ENCODE assay signal across 29 cellular contexts in the genomic region with DNA sequence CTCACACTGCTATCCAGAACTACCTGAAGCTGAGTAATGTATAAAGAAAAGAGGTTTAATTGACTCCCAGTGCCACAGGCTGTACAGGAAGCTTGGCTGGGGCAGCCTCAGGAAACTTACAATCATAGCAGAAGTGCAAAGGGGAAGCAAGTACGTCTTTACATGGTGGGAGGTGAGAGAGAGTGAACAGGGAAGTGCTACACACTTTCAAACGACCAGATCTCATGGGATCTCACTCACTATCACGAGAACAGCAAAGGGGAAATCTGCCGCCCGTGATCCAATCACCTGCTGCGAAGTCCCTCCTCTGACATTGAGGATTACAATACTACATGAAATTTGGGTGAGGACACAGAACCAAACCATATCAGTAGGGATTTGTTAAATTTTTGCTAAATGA.
"Had no signal": no experiment of that assay in that cellular context is flagged by ENCODE, and none has a peak within 500 bp of the region (broad histone marks: within the 10 kb centered on the region; RNA-seq: fewer than 3 reads in every experiment).

No MANE protein-coding gene starts in this region.

- H3K36me3 ChIP-seq: ascending aorta, breast epithelium, cardiac muscle cell, colonic mucosa, esophagus squamous epithelium, gastroesophageal sphincter, heart right ventricle had no signal

- DNase-seq: activated CD4-positive, alpha-beta memory T cell treated with anti-CD3 and anti-CD28 coated beads, Interleukin-2, amount 10 ng/mL, durations not matched to agents 7 days and 5 days; activated CD4-positive, alpha-beta T cell treated with anti-CD3 and anti-CD28 coated beads for 1 hour; activated CD4-positive, alpha-beta T cell treated with anti-CD3 and anti-CD28 coated beads for 4 hours; activated CD4-positive, alpha-beta T cell treated with anti-CD3 and anti-CD28 coated beads, Interleukin-2, amount 10 ng/mL, durations not matched to agents 7 days and 5 days; activated CD4-positive, alpha-beta T cell treated with anti-CD3 and anti-CD28 coated beads, Interleukin-2, amount 50 U/mL, for 4 hours; activated CD8-positive, alpha-beta memory T cell treated with anti-CD3 and anti-CD28 coated beads, Interleukin-2, amount 50 U/mL, for 48 hours; activated gamma-delta T cell; activated naive CD4-positive, alpha-beta T cell; activated naive CD4-positive, alpha-beta T cell treated with anti-CD3 and anti-CD28 coated beads, Interleukin-2, amount 10 ng/mL, durations not matched to agents 7 days and 5 days; activated naive CD8-positive, alpha-beta T cell treated with anti-CD3 and anti-CD28 coated beads, Interleukin-2, amount 10 ng/mL, durations not matched to agents 7 days and 5 days; activated T-cell treated with anti-CD3 and anti-CD28 coated beads for 4 hours; activated T-cell treated with anti-CD3 and anti-CD28 coated beads, Interleukin-2, amount 50 U/mL, for 24 hours; activated T-cell treated with anti-CD3 and anti-CD28 coated beads, Interleukin-2, amount 50 U/mL, for 72 hours; central memory CD4-positive, alpha-beta T cell; cerebellar nuclear complex; colonic mucosa; effector CD8-positive, alpha-beta T cell; esophagus squamous epithelium; foreskin melanocyte; heart right ventricle; T-helper 17 cell; T1000 had no signal

- H3K4me3 ChIP-seq: ascending aorta, breast epithelium, cardiac muscle cell, colonic mucosa, esophagus squamous epithelium, gastroesophageal sphincter, heart right ventricle had no signal

- H3K27ac ChIP-seq: ascending aorta, breast epithelium, cardiac muscle cell, colonic mucosa, epithelial cell of prostate, esophagus squamous epithelium, gastroesophageal sphincter, heart right ventricle, VCaP had no signal

- H3K27me3 ChIP-seq: ascending aorta, breast epithelium, cardiac muscle cell, colonic mucosa, esophagus squamous epithelium had no signal

- H3K4me1 ChIP-seq: ascending aorta, breast epithelium, colonic mucosa, esophagus squamous epithelium, gastroesophageal sphincter, heart right ventricle had no signal

- H3K9me3 ChIP-seq: ascending aorta, breast epithelium, colonic mucosa, gastroesophageal sphincter, heart right ventricle had no signal

- ATAC-seq: activated naive CD4-positive, alpha-beta T cell treated with anti-CD3 and anti-CD28 coated beads, Interleukin-2, amount 50 U/mL, for 72 hours; activated T-cell treated with anti-CD3 and anti-CD28 coated beads, Interleukin-2, amount 50 U/mL, for 72 hours; gastroesophageal sphincter; heart right ventricle; T-helper 17 cell had no signal
